In genomic region chr19:17841810-17842662, GRCh38 we compare ENCODE assay signal across 9 cellular contexts. TPM values are rescaled to one million over a fixed set of nuclear protein-coding genes. Genes with fewer than 3 reads are reported as not detected.
A peak's percentile ranks its signal among the peaks of the same experiment; 100 is the strongest.
DNase-seq lines count a peak whose midpoint lies in the region; ATAC-seq and TF ChIP-seq lines count a peak whose summit lies in the region.
"Had no signal": no experiment of that assay in that cellular context is flagged by ENCODE, and none has a peak within 500 bp of the region (broad histone marks: within the 10 kb centered on the region; RNA-seq: fewer than 3 reads in every experiment).

No MANE protein-coding gene starts in this region.

- H3K36me3 ChIP-seq in adipocyte (ENCODE audit: control insufficient read depth, insufficient read depth, low read length, severe bottlenecking): peaks cover 6% of the 10 kb centered on the region
- H3K36me3 ChIP-seq in aorta (ENCODE audit: control insufficient read depth in 1 of 2, insufficient read depth in 2 of 2, low read length in 1 of 2): no peaks in the 10 kb centered on the region

- H3K4me1 ChIP-seq in adipocyte (ENCODE audit: control insufficient read depth, insufficient read depth, low read length) (peaks cover 10% of the 10 kb centered on the region), aorta (ENCODE audit: control insufficient read depth in 1 of 2, insufficient read depth in 2 of 2, low read length in 2 of 2) (no peaks in the 10 kb centered on the region)

- peak overlapping the region; percentile 49 for H3K9ac ChIP-seq in adipocyte (ENCODE audit: low read length)
- H3K9ac ChIP-seq: BLaER1 treated with 17β-estradiol and CSF1 and Interleukin-3, amounts not matched to agents 10 nM and 100 nM had no signal

- H3K27me3 ChIP-seq in adipocyte (replicated peaks; ENCODE audit: control insufficient read depth, insufficient read depth, low read length): peaks cover 7% of the 10 kb centered on the region
- no peaks in the 10 kb centered on the region for H3K27me3 ChIP-seq in aorta (ENCODE audit: control insufficient read depth in 1 of 2, insufficient read depth in 2 of 2, low read length in 1 of 2)
- H3K27me3 ChIP-seq: BLaER1 treated with 17β-estradiol and CSF1 and Interleukin-3, amounts not matched to agents 10 nM and 100 nM had no signal

- no peaks in the 10 kb centered on the region for H3K9me3 ChIP-seq in adipocyte (ENCODE audit: control insufficient read depth, low read length)
- H3K9me3 ChIP-seq in aorta (ENCODE audit: control insufficient read depth, low read length): no peaks in the 10 kb centered on the region

- intact Hi-C loops in left cardiac atrium (cut with DNase I) (no loop called here), posterior cingulate gyrus (cut with DNase I) (no loop called here), aorta (cut with DNase I) (no loop called here)

- peak overlapping the region; percentile 58 for H3K4me3 ChIP-seq in adipocyte (ENCODE audit: low read length)
- no peak overlapping the region for H3K4me3 ChIP-seq in aorta (ENCODE audit: low read length in 2 of 2)
- H3K4me3 ChIP-seq: BLaER1 treated with 17β-estradiol and CSF1 and Interleukin-3, amounts not matched to agents 10 nM and 100 nM had no signal

- WGBS in aorta, 2 donors: 2 to 9% methylated on average over 54 to 56 of the region's 56 CpGs

- ATAC-seq in left cardiac atrium (peak; percentile 83 to 90), aorta (ENCODE audit: low FRiP score) (peak; percentile 90), GM19467 (IDR thresholded peaks at IDR 0.05; ENCODE audit: unreplicated experiment) (no peak)

- H3K27ac ChIP-seq in aorta (ENCODE audit: low read depth in 1 of 2, low read length in 2 of 2): no peak overlapping the region
- H3K27ac ChIP-seq: BLaER1 treated with 17β-estradiol and CSF1 and Interleukin-3, amounts not matched to agents 10 nM and 100 nM had no signal

- DNase-seq in NCI-H2107 (lab: John Stamatoyannopoulos, UW) (peak; percentile 25), NCI-H2107 treated with DMSO at 0.1 percent for 48 hours (lab: John Stamatoyannopoulos, UW; ENCODE audit: unreplicated experiment) (no peak), adipocyte (ENCODE audit: low read depth) (peak; percentile 56), left cardiac atrium (peak; percentile 85), posterior cingulate gyrus (peak; percentile 26 to 96 (median 78)), aorta (peak; percentile 85 to 94)

TF ChIP-seq in PFSK-1, 5 proteins besides CTCF, POLR2A, EP300 and RAD21:
- TF ChIP-seq REST (IDR thresholded peaks at IDR 0.05; ENCODE audit: insufficient read depth in 1 of 2, low read depth in 2 of 2, low read length in 2 of 2) (no peak), FOXP2 (optimal IDR thresholded peaks at IDR 0.05; ENCODE audit: borderline replicate concordance, extremely low read depth, extremely low read length, insufficient read depth) (peak; percentile 18), TAF1 (IDR thresholded peaks at IDR 0.05; ENCODE audit: borderline replicate concordance, insufficient read depth, low read length) (0 out of 2 replicates have a peak, but pooled peaks have one; percentile 48), POLR2AphosphoS5 (IDR thresholded peaks at IDR 0.05; ENCODE audit: low read depth, low read length) (peak; percentile 83), SIN3A (IDR thresholded peaks at IDR 0.05; ENCODE audit: borderline replicate concordance, insufficient read depth, low read length) (0 out of 2 replicates have a peak, but pooled peaks have one; percentile 51)
TF ChIP-seq in PFSK-1: peak in this region for 4.

RNA-seq across cellular contexts. Expression of gene JAK3, which starts 5.7 kb away (rescaled TPM):
- 10.2 TPM for polyA plus RNA-seq in PFSK-1 (2012; ENCODE audit: insufficient read length, low read depth)
- total RNA-seq in left cardiac atrium (1 to 10 TPM; 4.2 to 7.0 TPM), aorta (10 to 100 TPM; 15.4 to 33.3 TPM)
- polyA plus RNA-seq in aorta: 1 to 10 TPM; 2.3 to 2.6 TPM

RNA-seq across cellular contexts. Expression of gene RPL18A, which starts 17.7 kb away (rescaled TPM):
- 5,704 TPM for polyA plus RNA-seq in PFSK-1 (2012; ENCODE audit: insufficient read length, low read depth)
- total RNA-seq in left cardiac atrium (1,000 to 10,000 TPM; 1,009 to 1,051 TPM), aorta (1,000 to 10,000 TPM; 1,221 to 1,276 TPM)
- polyA plus RNA-seq in aorta: 1,000 to 10,000 TPM; 2,303 to 3,237 TPM

RNA-seq across cellular contexts. Expression of gene INSL3, which starts 20.7 kb away (rescaled TPM):
- 2.6 TPM for polyA plus RNA-seq in PFSK-1 (2012; ENCODE audit: insufficient read length, low read depth)
- total RNA-seq in left cardiac atrium (not detected), aorta (not detected)
- polyA plus RNA-seq in aorta: not detected

RNA-seq across cellular contexts. Expression of gene SLC5A5, which starts 29.7 kb away (rescaled TPM):
- polyA plus RNA-seq in PFSK-1 (2012; ENCODE audit: insufficient read length, low read depth): 0.09 TPM
- total RNA-seq in left cardiac atrium (not detected), aorta (not detected)
- under 1 TPM in 1 of 2 donors, not detected in 1; 0.03 TPM for polyA plus RNA-seq in aorta

RNA-seq across cellular contexts. Expression of gene B3GNT3, which starts 47.1 kb away (rescaled TPM):
- 1.4 TPM for polyA plus RNA-seq in PFSK-1 (2012; ENCODE audit: insufficient read length, low read depth)
- under 1 TPM in 1 of 2 donors, not detected in 1; 0.18 TPM for total RNA-seq in left cardiac atrium
- total RNA-seq in aorta: 1 to 10 TPM in 1 of 2 donors, under 1 TPM in 1; 0.42 to 1.9 TPM
- polyA plus RNA-seq in aorta: 1 to 10 TPM in 1 of 2 donors, not detected in 1; 4.5 TPM
